In the genomic region with DNA sequence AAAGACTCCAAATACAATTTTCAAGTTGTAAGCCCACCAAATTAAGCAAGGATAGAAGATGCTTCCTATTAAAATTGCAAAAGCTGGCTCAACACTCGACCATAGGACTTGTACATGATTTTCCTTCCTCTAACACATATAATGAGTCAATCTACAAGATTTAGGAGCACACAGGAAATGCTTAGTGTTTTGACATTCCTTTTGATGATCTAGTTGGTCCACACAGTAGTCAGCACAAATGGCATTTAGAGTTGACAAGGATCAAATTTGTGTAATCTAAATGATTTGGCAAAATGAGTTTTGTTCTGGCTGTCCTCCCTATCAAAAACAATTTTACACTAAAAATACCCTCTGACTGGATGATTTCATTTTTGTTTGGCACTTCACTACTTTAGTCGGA, we compare ENCODE assay signal across 15 cellular contexts.
DNase-seq lines count a peak whose midpoint lies in the region; ATAC-seq and TF ChIP-seq lines count a peak whose summit lies in the region.
"Had no signal": no experiment of that assay in that cellular context is flagged by ENCODE, and none has a peak within 500 bp of the region (broad histone marks: within the 10 kb centered on the region; RNA-seq: fewer than 3 reads in every experiment).

No MANE protein-coding gene starts in this region.

- no peaks in the 10 kb centered on the region for H3K4me1 Mint-ChIP-seq in T-cell
- H3K4me1 Mint-ChIP-seq: nephron had no signal

- no peaks in the 10 kb centered on the region for H3K9me3 Mint-ChIP-seq in T-cell

- TF ChIP-seq CTCF in RWPE2 (IDR thresholded peaks at IDR 0.05; ENCODE audit: poor library complexity, severe bottlenecking) (no peak), fibroblast of lung (conservative IDR thresholded peaks at IDR 0.05 in 1 of 2, IDR thresholded peaks at IDR 0.05 in 1 of 2; ENCODE audit: low read depth in 1 of 2, low read length in 2 of 2) (no peak)

- no peak overlapping the region for H3K27ac Mint-ChIP-seq in T-cell
- H3K27ac Mint-ChIP-seq: nephron had no signal

- H3K27me3 ChIP-seq in RWPE2 (ENCODE audit: insufficient read depth, poor library complexity, severe bottlenecking) (no peaks in the 10 kb centered on the region), fibroblast of lung (ENCODE audit: control insufficient read depth, insufficient read depth, low read length) (no peaks in the 10 kb centered on the region)
- H3K27me3 ChIP-seq: suprapubic skin had no signal

- ATAC-seq in RWPE2 (ENCODE audit: low read depth), result peak; percentile 78; the same call in 2 of the 3 replicates
- no peak for ATAC-seq in T-cell (replicated peaks in 1 of 4)
- ATAC-seq: left colon had no signal

- no peaks in the 10 kb centered on the region; the same call in 1 of the 2 replicates for H3K36me3 ChIP-seq in RWPE2 (ENCODE audit: low read depth)
- H3K36me3 ChIP-seq in fibroblast of lung (ENCODE audit: control insufficient read depth, insufficient read depth, low read length), result no peaks in the 10 kb centered on the region
- H3K36me3 ChIP-seq: suprapubic skin had no signal

- H3K9ac ChIP-seq in fibroblast of lung (ENCODE audit: insufficient read depth, low read length), result no peak overlapping the region

- H3K27ac ChIP-seq in RWPE2 (ENCODE audit: poor library complexity, severe bottlenecking) (peak overlapping the region; percentile 16), fibroblast of lung (ENCODE audit: insufficient read depth, low read length) (no peak overlapping the region), substantia nigra (ENCODE audit: low read depth, low read length, poor library complexity, severe bottlenecking) (no peak overlapping the region)
- H3K27ac ChIP-seq: coronary artery, suprapubic skin had no signal

- H3K36me3 Mint-ChIP-seq in T-cell, result no peaks in the 10 kb centered on the region

- no peaks in the 10 kb centered on the region for H3K79me2 ChIP-seq in fibroblast of lung (ENCODE audit: control insufficient read depth, insufficient read depth, low read length)

- POLR2A ChIA-PET in T-cell (lab: Charles Lee), result no interaction called here

- peak overlapping the region; percentile 17 for H3K4me2 ChIP-seq in fibroblast of lung (ENCODE audit: extremely low read depth, insufficient read depth, low read length)

- H4K20me1 ChIP-seq in fibroblast of lung (ENCODE audit: control insufficient read depth, extremely low read depth, insufficient read depth, low read length), result no peaks in the 10 kb centered on the region

- H3K4me3 ChIP-seq in RWPE2 (ENCODE audit: severe bottlenecking) (no peak overlapping the region), fibroblast of lung (replicated peaks in 1 of 4; ENCODE audit: control extremely low read depth in 1 of 4, insufficient read depth in 1 of 4, low read depth in 3 of 4, low read length in 4 of 4) (no peak overlapping the region)
- H3K4me3 ChIP-seq: coronary artery, suprapubic skin had no signal

- H3K27me3 Mint-ChIP-seq in T-cell, result no peaks in the 10 kb centered on the region

- peaks cover 13% of the 10 kb centered on the region for H3K4me1 ChIP-seq in RWPE2 (ENCODE audit: insufficient read depth, poor library complexity, severe bottlenecking)
- H3K4me1 ChIP-seq in fibroblast of lung (ENCODE audit: control insufficient read depth, extremely low read depth, insufficient read depth, low read length), result no peaks in the 10 kb centered on the region
- H3K4me1 ChIP-seq: suprapubic skin had no signal

- CTCF ChIA-PET in T-cell (lab: Charles Lee), result interaction anchor here in 1 of 2 donors (0.6 kb wide), 1 partner anchor 192 kb away, joined by 4 read pairs; no protein-coding TSS in a partner anchor

- no peaks in the 10 kb centered on the region for H3K9me3 ChIP-seq in RWPE2 (ENCODE audit: severe bottlenecking)
- H3K9me3 ChIP-seq in fibroblast of lung (ENCODE audit: control insufficient read depth, insufficient read depth, low read depth, low read length), result no peaks in the 10 kb centered on the region
- H3K9me3 ChIP-seq: suprapubic skin had no signal

- H2AFZ ChIP-seq in fibroblast of lung (ENCODE audit: low read length), result no peak overlapping the region

- DNase-seq in GM03348 (ENCODE audit: low spot score) (peak; percentile 42), RWPE2 (ENCODE audit: low spot score) (no peak), fibroblast of lung (ENCODE audit: low read depth in 2 of 2) (peak; percentile 38 to 83), renal cortical epithelial cell (ENCODE audit: low read depth) (peak; percentile 52), T-cell (no peak), substantia nigra (lab: John Stamatoyannopoulos, UW) (no peak), HT-29 (ENCODE audit: low spot score) (no peak), hypothalamus (lab: John Stamatoyannopoulos, UW) (no peak)
- DNase-seq: activated naive CD4-positive, alpha-beta T cell treated with Interleukin-2 at 50 U/mL for 16 hours; left colon; NCI-H510A; SIG-M5 had no signal

- H3K4me3 Mint-ChIP-seq in T-cell, result no peak overlapping the region
- H3K4me3 Mint-ChIP-seq: nephron had no signal

Comparison
In these comparisons a context has a peak if more than half of its experiments do, and no peak if none do; other contexts are left out.
1. DNase-seq: peak in GM03348 (single experiment), fibroblast of lung (2 of 2) and renal cortical epithelial cell (single experiment); none in RWPE2 (single experiment), T-cell (0 of 34), substantia nigra (0 of 49), HT-29 (single experiment) and hypothalamus (0 of 51).